ENCODE assay signal across 8 cellular contexts in the genomic region with DNA sequence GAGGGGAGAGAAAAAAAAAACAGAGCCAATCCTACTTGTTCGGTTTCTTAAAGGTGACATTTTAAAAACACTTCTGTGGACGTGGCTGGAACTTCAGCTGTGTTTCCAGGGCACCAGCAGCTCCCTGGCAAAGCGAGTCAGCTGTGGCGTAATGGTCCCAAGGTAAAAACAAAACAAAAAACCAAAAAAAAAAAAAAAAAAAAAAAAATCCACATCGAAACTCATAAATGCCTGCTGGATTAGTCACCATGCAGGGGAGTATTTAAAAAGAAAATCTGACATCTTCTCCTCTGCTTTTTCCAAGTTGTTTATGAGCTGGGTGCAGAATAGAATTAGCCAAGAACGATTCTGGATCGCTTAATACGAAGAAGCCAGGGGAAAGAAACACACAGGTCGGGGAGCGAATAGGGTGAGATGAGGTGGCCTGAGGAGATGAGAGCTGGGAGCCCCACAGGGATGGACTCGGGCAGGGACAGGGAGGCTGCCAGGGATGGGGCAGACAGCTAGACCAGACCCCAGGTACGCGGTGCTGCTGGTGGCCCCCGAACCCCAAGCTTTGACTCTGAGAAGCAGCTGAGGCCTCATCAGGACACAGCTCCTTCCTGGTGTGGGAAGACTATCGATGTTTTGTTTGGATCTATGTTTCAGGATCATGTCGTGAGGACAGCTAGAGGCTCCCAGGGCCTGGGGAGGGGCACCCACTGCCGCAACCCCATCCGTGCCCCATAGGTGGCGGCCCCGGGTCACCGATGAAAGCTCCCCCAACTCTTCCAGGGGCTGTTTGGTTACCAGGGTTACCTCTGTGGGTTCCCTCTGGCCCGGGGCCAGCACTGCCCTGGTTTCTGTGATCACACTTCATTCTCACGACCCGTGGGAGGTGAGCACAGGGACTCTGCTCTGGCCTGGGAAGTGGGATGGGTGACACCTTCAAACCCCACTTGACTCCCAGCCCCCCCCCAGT. TPM values are rescaled to one million over a fixed set of nuclear protein-coding genes. Genes with fewer than 3 reads are reported as not detected.
DNase-seq lines count a peak whose midpoint lies in the region; ATAC-seq and TF ChIP-seq lines count a peak whose summit lies in the region.

No MANE protein-coding gene starts in this region.

- TF ChIP-seq CTCF in LNCAP (IDR thresholded peaks at IDR 0.05) = peak; percentile 52
- no peak for TF ChIP-seq CTCF in colonic mucosa (IDR thresholded peaks at IDR 0.05)
- peak; percentile 56 for TF ChIP-seq CTCF in mesothelial cell of epicardium (IDR thresholded peaks at IDR 0.05; ENCODE audit: unreplicated experiment)

- peaks cover 30% of the 10 kb centered on the region for H3K4me1 Mint-ChIP-seq in mesothelial cell of epicardium

- ATAC-seq in HG02970 (IDR thresholded peaks at IDR 0.05; ENCODE audit: low FRiP score, unreplicated experiment) = no peak
- no peak for ATAC-seq in GM19452 (IDR thresholded peaks at IDR 0.05; ENCODE audit: unreplicated experiment)

- H3K36me3 ChIP-seq in colonic mucosa = peaks cover 24% of the 10 kb centered on the region

- DNase-seq in ELR (ENCODE audit: low read depth) (peak; percentile 86), colonic mucosa (no peak), mesothelial cell of epicardium (ENCODE audit: low spot score in 2 of 2, unreplicated experiment in 2 of 2) (peak in 1 of 2 experiments; percentile 71), stromal cell of bone marrow (ENCODE audit: low read depth) (peak; percentile 64)
- DNase-seq in activated CD4-positive, alpha-beta T cell treated with anti-CD3 and anti-CD28 coated beads for 1 hour = peak; percentile 58

- H3K9me3 ChIP-seq in colonic mucosa = no peaks in the 10 kb centered on the region

- H3K4me3 ChIP-seq in colonic mucosa = no peak overlapping the region

- no peaks in the 10 kb centered on the region for H3K27me3 ChIP-seq in colonic mucosa

- peak overlapping the region; percentile 62 for H3K4me3 Mint-ChIP-seq in mesothelial cell of epicardium

- peak overlapping the region; percentile 100 for H3K27ac Mint-ChIP-seq in mesothelial cell of epicardium

- intact Hi-C loops in colonic mucosa (cut with DNase I) = loop anchor here (10.0 kb wide), 1 partner anchor 74 kb away; no protein-coding TSS in a partner anchor

- H3K9me3 Mint-ChIP-seq in mesothelial cell of epicardium = no peaks in the 10 kb centered on the region

- peak overlapping the region; percentile 44 for H3K27ac ChIP-seq in colonic mucosa

- H3K4me1 ChIP-seq in colonic mucosa = no peaks in the 10 kb centered on the region

- no peak overlapping the region for H3K9ac ChIP-seq in colonic mucosa (ENCODE audit: low read depth in 2 of 2, low read length in 2 of 2)

- no peaks in the 10 kb centered on the region for H3K36me3 Mint-ChIP-seq in mesothelial cell of epicardium

- no peaks in the 10 kb centered on the region for H3K27me3 Mint-ChIP-seq in mesothelial cell of epicardium (ENCODE audit: low read depth)

RNA-seq across cellular contexts. Expression of a gene that starts 3.1 kb away (rescaled TPM):
- 1 to 10 TPM; 1.5 to 4.4 TPM for total RNA-seq in colonic mucosa
- 50.5 to 53.6 TPM (median 51.2 TPM) in 3 replicates for total RNA-seq in mesothelial cell of epicardium

RNA-seq across cellular contexts. Expression of a gene that starts 8.9 kb away (rescaled TPM):
- total RNA-seq in colonic mucosa (10 to 100 TPM; 13.4 to 15.4 TPM), mesothelial cell of epicardium (15.6 to 16.8 TPM (median 16.3 TPM) in 3 replicates)

RNA-seq across cellular contexts. Expression of a gene that starts 14.4 kb away (rescaled TPM):
- total RNA-seq in colonic mucosa (not detected), mesothelial cell of epicardium (1.2 to 1.7 TPM (median 1.2 TPM) in 3 replicates)

RNA-seq across cellular contexts. Expression of a gene that starts 14.4 kb away (rescaled TPM):
- total RNA-seq in colonic mucosa = 100 to 1,000 TPM in 1 of 2 donors, 10 to 100 TPM in 1; 50.8 to 118 TPM
- 76.3 to 80.7 TPM (median 78.3 TPM) in 3 replicates for total RNA-seq in mesothelial cell of epicardium

RNA-seq across cellular contexts. Expression of a gene that starts 25.3 kb away (rescaled TPM):
- total RNA-seq in colonic mucosa (10 to 100 TPM; 26.3 to 38.3 TPM), mesothelial cell of epicardium (52.1 to 55.6 TPM (median 52.2 TPM) in 3 replicates)
